Comparison of ENCODE assay signal across 1 cellular context in the genomic region with DNA sequence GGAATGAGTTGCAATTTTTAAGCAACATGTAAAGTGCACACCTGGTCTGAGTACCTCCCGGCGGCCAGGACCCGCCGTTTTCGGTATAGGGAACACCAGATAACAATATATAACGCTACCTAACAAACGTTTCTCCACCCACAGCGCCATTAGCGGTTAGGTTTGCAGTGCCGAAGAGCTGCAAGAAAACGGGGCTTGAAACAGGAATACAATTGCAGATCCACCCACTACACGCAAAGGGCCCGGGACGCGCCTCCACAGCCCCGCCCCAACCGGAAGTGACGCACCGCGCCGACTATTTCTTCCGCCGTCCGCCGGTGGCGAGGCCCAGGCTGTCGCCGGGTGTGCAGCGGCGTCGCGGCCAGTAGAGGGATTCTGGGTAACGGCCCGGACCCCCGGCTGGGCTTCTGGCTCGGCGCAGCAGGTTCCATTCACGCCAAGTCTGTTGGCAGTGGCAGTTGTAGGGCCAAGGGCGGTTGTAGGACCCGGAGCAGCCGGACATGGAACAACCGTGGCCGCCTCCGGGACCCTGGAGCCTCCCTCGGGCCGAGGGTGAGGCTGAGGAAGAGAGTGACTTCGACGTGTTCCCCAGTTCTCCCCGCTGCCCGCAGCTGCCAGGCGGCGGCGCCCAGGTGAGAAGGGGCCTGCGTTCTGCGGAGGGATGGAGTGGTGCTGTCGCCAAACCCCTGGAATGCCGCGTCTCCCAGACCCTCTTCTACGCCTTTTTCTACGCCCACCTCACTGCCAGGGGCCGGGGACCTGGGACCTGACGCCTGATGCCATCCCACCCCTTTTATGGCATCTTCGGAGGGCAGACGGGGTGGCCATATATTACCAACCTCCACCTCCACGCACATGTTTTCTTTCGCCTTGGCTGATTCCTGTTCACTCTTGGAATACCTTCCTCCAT.
TF ChIP-seq lines count a peak whose summit lies in the region.

Gene CDC37L1, plus strand, starts transcription at position 302 of the 910 bp plus-strand sequence. Its CDS starts 199 bp downstream, at position 501.

TF ChIP-seq in HEK293, 187 proteins besides CTCF, POLR2A, EP300 and RAD21 (continued from another document and continues in another):
- TF ChIP-seq ZNF174 (tag by site-specific recombination; IDR thresholded peaks at IDR 0.05) (no peak), ZNF335 (tag by site-specific recombination; conservative IDR thresholded peaks at IDR 0.05) (peak; percentile 69), ZBTB11 (tag by site-specific recombination; conservative IDR thresholded peaks at IDR 0.05; ENCODE audit: low read depth) (peak; percentile 94), ZNF112 (tag by site-specific recombination; IDR thresholded peaks at IDR 0.05) (no peak), ZNF202 (tag by site-specific recombination; IDR thresholded peaks at IDR 0.05; ENCODE audit: borderline replicate concordance) (no peak), ZNF302 (tag by site-specific recombination; IDR thresholded peaks at IDR 0.05; ENCODE audit: low read depth) (no peak), TRIM28 (IDR thresholded peaks at IDR 0.05; ENCODE audit: borderline replicate concordance, low read length) (peak; percentile 68; the same call in 1 of the 2 replicates), RBAK (tag by site-specific recombination; IDR thresholded peaks at IDR 0.05) (no peak), ZNF2 (tag by site-specific recombination; IDR thresholded peaks at IDR 0.05) (peak; percentile 63), ZNF362 (tag by site-specific recombination; IDR thresholded peaks at IDR 0.05) (no peak), ZNF366 (tag by site-specific recombination; conservative IDR thresholded peaks at IDR 0.05) (peak; percentile 21; the same call in 1 of the 2 replicates), GLI2 (tag by site-specific recombination; IDR thresholded peaks at IDR 0.05; ENCODE audit: borderline replicate concordance, low read depth) (no peak), ZNF600 (tag by site-specific recombination; IDR thresholded peaks at IDR 0.05) (peak; percentile 68), GLIS2 (tag by site-specific recombination; IDR thresholded peaks at IDR 0.05) (peak; percentile 50; the same call in 1 of the 2 replicates), SP3 (tag by site-specific recombination; IDR thresholded peaks at IDR 0.05) (peak; percentile 65), KLF16 (tag by site-specific recombination; IDR thresholded peaks at IDR 0.05) (no peak), ZEB2 (tag by site-specific recombination; IDR thresholded peaks at IDR 0.05) (peak; percentile 86), ZNF140 (tag by site-specific recombination; IDR thresholded peaks at IDR 0.05) (no peak), ZNF561 (tag by site-specific recombination; IDR thresholded peaks at IDR 0.05; ENCODE audit: borderline replicate concordance) (peak; percentile 62; the same call in 1 of the 2 replicates), ZNF23 (tag by site-specific recombination; IDR thresholded peaks at IDR 0.05; ENCODE audit: borderline replicate concordance) (no peak), TCF7L2 (IDR thresholded peaks at IDR 0.05; ENCODE audit: borderline replicate concordance, low read depth, low read length) (no peak), KLF9 (tag by site-specific recombination; IDR thresholded peaks at IDR 0.05; ENCODE audit: low read depth) (peak; percentile 65), ZNF311 (tag by site-specific recombination; IDR thresholded peaks at IDR 0.05; ENCODE audit: borderline replicate concordance) (no peak), ZNF341 (tag by site-specific recombination; IDR thresholded peaks at IDR 0.05; ENCODE audit: low read depth) (peak; percentile 56), ZNF473 (tag by site-specific recombination; IDR thresholded peaks at IDR 0.05) (no peak), ZFHX2 (tag by site-specific recombination; conservative IDR thresholded peaks at IDR 0.05) (peak; percentile 53), ZNF239 (tag by site-specific recombination; IDR thresholded peaks at IDR 0.05) (no peak), SALL2 (tag by site-specific recombination; IDR thresholded peaks at IDR 0.05; ENCODE audit: borderline replicate concordance) (no peak), SETDB1 (IDR thresholded peaks at IDR 0.05; ENCODE audit: insufficient read length, low read length) (no peak), ZNF571 (tag by site-specific recombination; IDR thresholded peaks at IDR 0.05) (no peak), ZNF10 (tag by site-specific recombination; IDR thresholded peaks at IDR 0.05) (no peak), KLF10 (tag by site-specific recombination; IDR thresholded peaks at IDR 0.05) (peak; percentile 87), ZNF544 (tag by site-specific recombination; IDR thresholded peaks at IDR 0.05) (no peak), HOXD13 (CRISPR knock-in tag; IDR thresholded peaks at IDR 0.05; ENCODE audit: borderline replicate concordance) (no peak), ZNF837 (tag by site-specific recombination; IDR thresholded peaks at IDR 0.05) (no peak), ZNF146 (tag by site-specific recombination; IDR thresholded peaks at IDR 0.05) (no peak), PRDM6 (tag by site-specific recombination; IDR thresholded peaks at IDR 0.05) (no peak), KLF17 (tag by site-specific recombination; IDR thresholded peaks at IDR 0.05) (0 out of 2 replicates have a peak, but pooled peaks have one; percentile 32), ZNF76 (tag by site-specific recombination; IDR thresholded peaks at IDR 0.05; ENCODE audit: borderline replicate concordance, low read depth) (peak; percentile 87)
- TF ChIP-seq, protein P1, sequence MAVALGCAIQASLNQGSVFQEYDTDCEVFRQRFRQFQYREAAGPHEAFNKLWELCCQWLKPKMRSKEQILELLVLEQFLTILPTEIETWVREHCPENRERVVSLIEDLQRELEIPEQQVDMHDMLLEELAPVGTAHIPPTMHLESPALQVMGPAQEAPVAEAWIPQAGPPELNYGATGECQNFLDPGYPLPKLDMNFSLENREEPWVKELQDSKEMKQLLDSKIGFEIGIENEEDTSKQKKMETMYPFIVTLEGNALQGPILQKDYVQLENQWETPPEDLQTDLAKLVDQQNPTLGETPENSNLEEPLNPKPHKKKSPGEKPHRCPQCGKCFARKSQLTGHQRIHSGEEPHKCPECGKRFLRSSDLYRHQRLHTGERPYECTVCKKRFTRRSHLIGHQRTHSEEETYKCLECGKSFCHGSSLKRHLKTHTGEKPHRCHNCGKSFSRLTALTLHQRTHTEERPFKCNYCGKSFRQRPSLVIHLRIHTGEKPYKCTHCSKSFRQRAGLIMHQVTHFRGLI (tag by site-specific recombination; IDR thresholded peaks at IDR 0.05), result peak; percentile 74
- TF ChIP-seq, protein P2, sequence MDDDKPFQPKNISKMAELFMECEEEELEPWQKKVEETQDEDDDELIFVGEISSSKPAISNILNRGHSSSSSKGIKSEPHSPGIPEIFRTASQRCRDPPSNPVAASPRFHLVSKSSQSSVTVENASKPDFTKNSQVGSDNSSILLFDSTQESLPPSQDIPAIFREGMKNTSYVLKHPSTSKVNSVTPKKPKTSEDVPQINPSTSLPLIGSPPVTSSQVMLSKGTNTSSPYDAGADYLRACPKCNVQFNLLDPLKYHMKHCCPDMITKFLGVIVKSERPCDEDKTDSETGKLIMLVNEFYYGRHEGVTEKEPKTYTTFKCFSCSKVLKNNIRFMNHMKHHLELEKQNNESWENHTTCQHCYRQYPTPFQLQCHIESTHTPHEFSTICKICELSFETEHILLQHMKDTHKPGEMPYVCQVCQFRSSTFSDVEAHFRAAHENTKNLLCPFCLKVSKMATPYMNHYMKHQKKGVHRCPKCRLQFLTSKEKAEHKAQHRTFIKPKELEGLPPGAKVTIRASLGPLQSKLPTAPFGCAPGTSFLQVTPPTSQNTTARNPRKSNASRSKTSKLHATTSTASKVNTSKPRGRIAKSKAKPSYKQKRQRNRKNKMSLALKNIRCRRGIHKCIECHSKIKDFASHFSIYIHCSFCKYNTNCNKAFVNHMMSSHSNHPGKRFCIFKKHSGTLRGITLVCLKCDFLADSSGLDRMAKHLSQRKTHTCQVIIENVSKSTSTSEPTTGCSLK (tag by site-specific recombination; IDR thresholded peaks at IDR 0.05), result no peak
- TF ChIP-seq, protein P3, sequence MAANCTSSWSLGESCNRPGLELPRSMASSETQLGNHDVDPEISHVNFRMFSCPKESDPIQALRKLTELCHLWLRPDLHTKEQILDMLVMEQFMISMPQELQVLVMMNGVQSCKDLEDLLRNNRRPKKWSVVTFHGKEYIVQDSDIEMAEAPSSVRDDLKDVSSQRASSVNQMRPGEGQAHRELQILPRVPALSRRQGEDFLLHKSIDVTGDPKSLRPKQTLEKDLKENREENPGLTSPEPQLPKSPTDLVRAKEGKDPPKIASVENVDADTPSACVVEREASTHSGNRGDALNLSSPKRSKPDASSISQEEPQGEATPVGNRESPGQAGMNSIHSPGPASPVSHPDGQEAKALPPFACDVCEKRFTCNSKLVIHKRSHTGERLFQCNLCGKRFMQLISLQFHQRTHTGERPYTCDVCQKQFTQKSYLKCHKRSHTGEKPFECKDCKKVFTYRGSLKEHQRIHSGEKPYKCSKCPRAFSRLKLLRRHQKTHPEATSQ (tag by site-specific recombination; IDR thresholded peaks at IDR 0.05), result no peak
- TF ChIP-seq, protein P4, sequence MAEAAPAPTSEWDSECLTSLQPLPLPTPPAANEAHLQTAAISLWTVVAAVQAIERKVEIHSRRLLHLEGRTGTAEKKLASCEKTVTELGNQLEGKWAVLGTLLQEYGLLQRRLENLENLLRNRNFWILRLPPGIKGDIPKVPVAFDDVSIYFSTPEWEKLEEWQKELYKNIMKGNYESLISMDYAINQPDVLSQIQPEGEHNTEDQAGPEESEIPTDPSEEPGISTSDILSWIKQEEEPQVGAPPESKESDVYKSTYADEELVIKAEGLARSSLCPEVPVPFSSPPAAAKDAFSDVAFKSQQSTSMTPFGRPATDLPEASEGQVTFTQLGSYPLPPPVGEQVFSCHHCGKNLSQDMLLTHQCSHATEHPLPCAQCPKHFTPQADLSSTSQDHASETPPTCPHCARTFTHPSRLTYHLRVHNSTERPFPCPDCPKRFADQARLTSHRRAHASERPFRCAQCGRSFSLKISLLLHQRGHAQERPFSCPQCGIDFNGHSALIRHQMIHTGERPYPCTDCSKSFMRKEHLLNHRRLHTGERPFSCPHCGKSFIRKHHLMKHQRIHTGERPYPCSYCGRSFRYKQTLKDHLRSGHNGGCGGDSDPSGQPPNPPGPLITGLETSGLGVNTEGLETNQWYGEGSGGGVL (tag by site-specific recombination; IDR thresholded peaks at IDR 0.05), result no peak
- TF ChIP-seq, protein P5, sequence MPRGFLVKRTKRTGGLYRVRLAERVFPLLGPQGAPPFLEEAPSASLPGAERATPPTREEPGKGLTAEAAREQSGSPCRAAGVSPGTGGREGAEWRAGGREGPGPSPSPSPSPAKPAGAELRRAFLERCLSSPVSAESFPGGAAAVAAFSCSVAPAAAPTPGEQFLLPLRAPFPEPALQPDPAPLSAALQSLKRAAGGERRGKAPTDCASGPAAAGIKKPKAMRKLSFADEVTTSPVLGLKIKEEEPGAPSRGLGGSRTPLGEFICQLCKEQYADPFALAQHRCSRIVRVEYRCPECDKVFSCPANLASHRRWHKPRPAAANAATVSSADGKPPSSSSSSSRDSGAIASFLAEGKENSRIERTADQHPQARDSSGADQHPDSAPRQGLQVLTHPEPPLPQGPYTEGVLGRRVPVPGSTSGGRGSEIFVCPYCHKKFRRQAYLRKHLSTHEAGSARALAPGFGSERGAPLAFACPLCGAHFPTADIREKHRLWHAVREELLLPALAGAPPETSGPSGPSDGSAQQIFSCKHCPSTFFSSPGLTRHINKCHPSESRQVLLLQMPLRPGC (tag by site-specific recombination; IDR thresholded peaks at IDR 0.05), result peak; percentile 27; the same call in 1 of the 2 replicates
